Comparison of ENCODE assay signal across 11 cellular contexts in genomic region chr10:122525788-122526187, GRCh38. TPM values are rescaled to one million over a fixed set of nuclear protein-coding genes. Genes with fewer than 3 reads are reported as not detected.
DNase-seq lines count a peak whose midpoint lies in the region; ATAC-seq, FAIRE-seq and TF ChIP-seq lines count a peak whose summit lies in the region.
"Had no signal": no experiment of that assay in that cellular context is flagged by ENCODE, and none has a peak within 500 bp of the region (broad histone marks: within the 10 kb centered on the region; RNA-seq: fewer than 3 reads in every experiment).

No MANE protein-coding gene starts in this region.

- WGBS in GM12878 (ENCODE audit: insufficient coverage, insufficient replicate concordance, low lambda C conversion rate, missing lambda C conversion rate) = 4% methylated on average over 6 of the region's 6 CpGs

- FAIRE-seq in GM12878 (lab: Jason Lieb, UNC) (no peak), HTR-8/SVneo (lab: Jason Lieb, UNC) (no peak)

- peak; percentile 40 for DNase-seq in HT-29 (ENCODE audit: low spot score)
- DNase-seq in GM12878 (ENCODE audit: low read depth, low spot score) = no peak
- no peak for DNase-seq in left lobe of liver (ENCODE audit: low spot score)
- DNase-seq in DMS79 (lab: John Stamatoyannopoulos, UW) = no peak
- DNase-seq in GOT3 (lab: John Stamatoyannopoulos, UW) = no peak
- DNase-seq in HTR-8/SVneo (ENCODE audit: insufficient read length, low spot score) = no peak
- DNase-seq: COR-L47 had no signal

- no peak overlapping the region for H3K27ac ChIP-seq in C4-2B
- H3K27ac ChIP-seq in GM12878 (ENCODE audit: control insufficient read depth, insufficient read depth) = no peak overlapping the region

- H3K79me2 ChIP-seq in GM12878 (ENCODE audit: control insufficient read depth, insufficient read depth, low read length) = no peaks in the 10 kb centered on the region

- BruUV-seq in GM12878 (replicated peaks; lab: Mats Ljungman, UMichigan) = no TSS peak

- H2AFZ ChIP-seq in GM12878 (ENCODE audit: control insufficient read depth, low read depth, low read length) = no peak overlapping the region

- H3K4me3 ChIP-seq in GM12878 = no peak overlapping the region

- CTCF ChIA-PET in GM12878 (lab: Yijun Ruan, JAX) = interaction anchor here (0.6 kb wide), 1 partner anchor 1724 kb away, joined by 3 read pairs; no protein-coding TSS in a partner anchor

- in situ Hi-C loops in GM12878 (cut with MboI) = no loop called here

- peaks cover 0 to 3% of the 10 kb centered on the region in 2 experiments for H3K27me3 ChIP-seq in GM12878 (replicated peaks in 1 of 2; ENCODE audit: control insufficient read depth in 2 of 2, insufficient read depth in 2 of 2, low read length in 1 of 2)

- no peaks in the 10 kb centered on the region for H4K20me1 ChIP-seq in GM12878 (ENCODE audit: control insufficient read depth, insufficient read depth)

- intact Hi-C loops in GM12878 (cut with micrococcal nuclease; ENCODE audit: unreplicated experiment) = no loop called here

- H3K9ac ChIP-seq in GM12878 (ENCODE audit: control insufficient read depth, insufficient read depth, low read length) = no peak overlapping the region

- ATAC-seq in GM12878 (no peak), left lobe of liver (peak; percentile 86), GM21360 (IDR thresholded peaks at IDR 0.05; ENCODE audit: unreplicated experiment) (no peak)

- no peak for TF ChIP-seq EP300 in GM12878 (IDR thresholded peaks at IDR 0.05; ENCODE audit: borderline replicate concordance in 1 of 2, control insufficient read depth in 1 of 2, low read depth in 2 of 2, low read length in 2 of 2)

- RAD21 ChIA-PET in GM12878 (lab: Charles Lee; ENCODE audit: unreplicated experiment) = no interaction called here

- TF ChIP-seq CTCF in C4-2B (conservative IDR thresholded peaks at IDR 0.05) (peak; percentile 44), GM12878 (IDR thresholded peaks at IDR 0.05 in 2 of 3, conservative IDR thresholded peaks at IDR 0.05 in 1 of 3; ENCODE audit: control insufficient read depth in 2 of 3, extremely low read depth in 1 of 3, insufficient read depth in 1 of 3, low read depth in 3 of 3, low read length in 3 of 3) (no peak)

- H3K4me1 ChIP-seq in GM12878 (ENCODE audit: control insufficient read depth, insufficient read depth, low read length) = no peaks in the 10 kb centered on the region

- no peak overlapping the region for H3K4me2 ChIP-seq in GM12878 (ENCODE audit: control insufficient read depth, insufficient read depth)

- TF ChIP-seq RAD21 in GM12878 (IDR thresholded peaks at IDR 0.05; ENCODE audit: insufficient read depth, low read depth, low read length) = 0 out of 2 replicates have a peak, but pooled peaks have one; percentile 26

- H3K9me3 ChIP-seq in GM12878 (replicated peaks; ENCODE audit: control insufficient read depth, insufficient read depth, low read length) = no peaks in the 10 kb centered on the region

- POLR2A ChIA-PET in GM12878 (lab: Charles Lee) = no interaction called here

- SMC1A ChIA-PET in GM12878 (lab: Charles Lee; ENCODE audit: uncharacterized antibody, unreplicated experiment) = no interaction called here

- no peaks in the 10 kb centered on the region for H3K36me3 ChIP-seq in GM12878 (ENCODE audit: control insufficient read depth in 2 of 2, insufficient read depth in 2 of 2, low read length in 1 of 2)

- TF ChIP-seq POLR2A in GM12878 (IDR thresholded peaks at IDR 0.05; ENCODE audit: low read depth, low read length) = no peak

TF ChIP-seq in GM12878, 131 proteins besides CTCF, POLR2A, EP300 and RAD21 (continues in another document):
- TF ChIP-seq NRF1 (conservative IDR thresholded peaks at IDR 0.05; ENCODE audit: low read depth, low read length) (no peak), E2F4 (IDR thresholded peaks at IDR 0.05; ENCODE audit: low read depth, low read length) (no peak), IKZF1 (conservative IDR thresholded peaks at IDR 0.05) (no peak), BHLHE40 (IDR thresholded peaks at IDR 0.05; ENCODE audit: borderline replicate concordance in 1 of 2, low read depth in 2 of 2, low read length in 1 of 2) (no peak), CBX5 (IDR thresholded peaks at IDR 0.05; ENCODE audit: low read depth) (no peak), ZNF687 (IDR thresholded peaks at IDR 0.05) (no peak), ZBTB33 (IDR thresholded peaks at IDR 0.05) (no peak)
- TF ChIP-seq, protein P1, sequence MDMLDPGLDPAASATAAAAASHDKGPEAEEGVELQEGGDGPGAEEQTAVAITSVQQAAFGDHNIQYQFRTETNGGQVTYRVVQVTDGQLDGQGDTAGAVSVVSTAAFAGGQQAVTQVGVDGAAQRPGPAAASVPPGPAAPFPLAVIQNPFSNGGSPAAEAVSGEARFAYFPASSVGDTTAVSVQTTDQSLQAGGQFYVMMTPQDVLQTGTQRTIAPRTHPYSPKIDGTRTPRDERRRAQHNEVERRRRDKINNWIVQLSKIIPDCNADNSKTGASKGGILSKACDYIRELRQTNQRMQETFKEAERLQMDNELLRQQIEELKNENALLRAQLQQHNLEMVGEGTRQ (IDR thresholded peaks at IDR 0.05; ENCODE audit: borderline replicate concordance, low read depth, low read length) = no peak

RNA-seq across cellular contexts. Expression of gene DMBT1, which starts 34.8 kb away (rescaled TPM):
- 0.38 and 0.39 TPM in 2 replicates for total RNA-seq in HT-29 (2014; rRNA removed; shearing (Covaris generic))
- not detected in 2 replicates for total RNA-seq in GM12878 (2013; cell fraction: nucleolus; rRNA removed)
- total RNA-seq in GM12878 (2014; rRNA removed) (0.06 TPM in 1 of 2 replicates, not detected in the other), GM12878 (2014; rRNA removed; fragmentation: Illumina TruSeq; extraction: Trizol) (under 0.01 TPM in 1 of 2 replicates, not detected in the other), GM12878 (2021) (0.13 TPM in 2 replicates), left lobe of liver (0.15 TPM)
- not detected for polyA plus RNA-seq in GM12878 (2011; ENCODE audit: low read depth)
- polyA plus RNA-seq in GM12878 (2011; rRNA removed) (not detected in 2 replicates), GM12878 (2014; fragmentation: Illumina TruSeq; extraction: Trizol) (0.01 and 0.05 TPM in 2 replicates), GM12878 (2014; fragmentation: Nextera tagmentation; extraction: Ambion mirVana) (not detected), GM12878 (2014; rRNA removed) (0.03 TPM in 1 of 2 replicates, not detected in the other), GM12878 (2016; fragmentation: Nextera tagmentation; extraction: Ambion mirVana) (not detected)
- under 0.01 TPM in 1 of 2 replicates, not detected in the other for polyA plus RNA-seq in GM12878 (2011; cell fraction: cytosol; rRNA removed)
- polyA plus RNA-seq in GM12878 (2011; cell fraction: nucleus; rRNA removed) = 0.04 TPM in 1 of 2 replicates, not detected in the other
- polyA plus RNA-seq in GM12878 (2012) = 0.03 TPM in 2 replicates
- 0.07 TPM in 1 of 2 replicates, not detected in the other for polyA minus RNA-seq in GM12878 (2011; rRNA and poly(A)+ RNA removed)
- not detected in 2 replicates for polyA minus RNA-seq in GM12878 (2011; cell fraction: cytosol; rRNA and poly(A)+ RNA removed)
- polyA minus RNA-seq in GM12878 (2011; cell fraction: nucleus; rRNA and poly(A)+ RNA removed) = 0.10 TPM in 1 of 2 replicates, not detected in the other
- polyA plus RNA-seq: fibroblast of lung, IgD-negative memory B cell had no signal
